ENCODE assay signal across 8 cellular contexts in the genomic region with DNA sequence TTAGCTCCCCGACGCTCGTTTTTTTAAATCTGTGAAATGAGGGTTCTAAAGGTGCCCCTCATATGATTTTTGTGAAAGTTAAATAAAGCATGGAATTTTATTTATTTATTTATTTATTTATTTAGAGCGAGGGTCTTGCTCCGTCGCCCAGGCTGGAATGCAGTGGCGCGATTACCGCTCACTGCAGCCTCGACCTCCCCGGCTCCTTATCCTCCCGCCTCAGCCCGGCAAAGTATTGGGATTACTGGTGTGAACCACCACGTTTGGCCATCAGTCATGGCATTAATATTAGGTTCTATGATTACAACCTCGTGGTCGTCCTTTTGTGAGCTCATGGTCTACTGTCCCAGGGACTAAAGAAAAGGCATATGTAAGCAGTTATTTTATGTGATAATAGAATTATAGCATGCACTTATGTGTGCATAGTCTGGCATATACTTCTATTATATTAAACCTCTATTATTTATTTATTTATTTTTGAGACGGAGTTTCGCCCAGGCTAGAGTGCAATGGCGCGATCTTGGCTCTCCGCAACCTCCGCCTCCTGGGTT. TPM values are rescaled to one million over a fixed set of nuclear protein-coding genes. Genes with fewer than 3 reads are reported as not detected.
A peak's percentile ranks its signal among the peaks of the same experiment; 100 is the strongest.
DNase-seq lines count a peak whose midpoint lies in the region; ATAC-seq and TF ChIP-seq lines count a peak whose summit lies in the region.

No MANE protein-coding gene starts in this region.

- 73 to 82% (median 79%) methylated on average over 22 of the region's 22 CpGs for WGBS in psoas muscle, 3 donors

- DNase-seq in RKO (ENCODE audit: low spot score) (peak; percentile 21), epithelial cell of esophagus (ENCODE audit: low read depth) (no peak), psoas muscle (no peak), H4 (ENCODE audit: low spot score) (no peak), DMS79 treated with DMSO at 0.1 percent for 48 hours (lab: John Stamatoyannopoulos, UW) (no peak), EL (no peak)

- H3K4me3 ChIP-seq in GM08714 (ENCODE audit: low read length) (peak overlapping the region; percentile 91; the same call in 1 of the 2 replicates), epithelial cell of esophagus (ENCODE audit: low read length) (peak overlapping the region; percentile 84), psoas muscle (peak overlapping the region; percentile 89)

- peak overlapping the region; percentile 97 for H3K27ac ChIP-seq in psoas muscle

- H3K36me3 ChIP-seq in psoas muscle (ENCODE audit: insufficient read depth in 1 of 2, low read depth in 1 of 2): peaks cover 2 to 37% of the 10 kb centered on the region in 2 donors

- intact Hi-C loops in psoas muscle (cut with DNase I): loop anchor here (5.0 kb wide), 2 partner anchors 122 to 127 kb away; partner anchors contain the start of gene AXIN1 (in 1 of the 2)

- TF ChIP-seq CTCF in epithelial cell of esophagus (IDR thresholded peaks at IDR 0.05; ENCODE audit: insufficient read depth, low read depth, low read length, missing control alignments) (no peak), psoas muscle (IDR thresholded peaks at IDR 0.05) (no peak)

- H3K27me3 ChIP-seq in psoas muscle (ENCODE audit: insufficient read depth in 3 of 3, low read length in 2 of 3): no peaks in the 10 kb centered on the region

- H3K9me3 ChIP-seq in psoas muscle: no peaks in the 10 kb centered on the region

- ATAC-seq in psoas muscle (no peak), HG02678 (IDR thresholded peaks at IDR 0.05; ENCODE audit: unreplicated experiment) (no peak)

- peaks cover 12% of the 10 kb centered on the region for H3K4me1 ChIP-seq in psoas muscle

RNA-seq across cellular contexts. Expression of gene LUC7L, which starts 0.6 kb away (rescaled TPM):
- 10 to 100 TPM; 23.8 to 30.3 (median 27.1) TPM for total RNA-seq in psoas muscle
- 10 to 100 TPM; 36.3 to 58.9 (median 36.7) TPM for polyA plus RNA-seq in psoas muscle
- 39.6 and 44.7 TPM in 2 replicates for total RNA-seq in H4 (2014; rRNA removed; shearing (Covaris generic))

RNA-seq across cellular contexts. Expression of gene FAM234A, which starts 4.8 kb away (rescaled TPM):
- total RNA-seq in psoas muscle: 100 to 1,000 TPM; 108 to 154 (median 120) TPM
- 100 to 1,000 TPM in 1 of 3 donors, 10 to 100 TPM in 2; 54.2 to 198 (median 98.4) TPM for polyA plus RNA-seq in psoas muscle
- total RNA-seq in H4 (2014; rRNA removed; shearing (Covaris generic)): 118 and 178 TPM in 2 replicates

RNA-seq across cellular contexts. Expression of gene RGS11, which starts 45.9 kb away (rescaled TPM):
- total RNA-seq in psoas muscle: 1 to 10 TPM in 3 of 4 donors, under 1 TPM in 1; 0.92 to 2.6 (median 1.3) TPM
- polyA plus RNA-seq in psoas muscle: under 1 TPM; 0.20 to 0.69 (median 0.46) TPM
- not detected in 2 replicates for total RNA-seq in H4 (2014; rRNA removed; shearing (Covaris generic))

RNA-seq across cellular contexts. Expression of gene HBQ1, which starts 49.5 kb away (rescaled TPM):
- under 1 TPM in 1 of 4 donors, not detected in 3; 0.58 TPM for total RNA-seq in psoas muscle
- polyA plus RNA-seq in psoas muscle: not detected
- not detected in 2 replicates for total RNA-seq in H4 (2014; rRNA removed; shearing (Covaris generic))

RNA-seq across cellular contexts. Expression of gene ARHGDIG, which starts 50.6 kb away (rescaled TPM):
- total RNA-seq in psoas muscle: 1 to 10 TPM in 1 of 4 donors, under 1 TPM in 2, not detected in 1; 0.59 to 4.1 (median 0.69) TPM
- under 1 TPM; 0.12 to 0.28 (median 0.13) TPM for polyA plus RNA-seq in psoas muscle
- not detected in 2 replicates for total RNA-seq in H4 (2014; rRNA removed; shearing (Covaris generic))
